ENCODE assay signal across 8 cellular contexts in genomic region chr1:196317535-196318522, GRCh38.
A peak's percentile ranks its signal among the peaks of the same experiment; 100 is the strongest.
DNase-seq lines count a peak whose midpoint lies in the region.

No MANE protein-coding gene starts in this region.

- no peak overlapping the region for H3K9ac ChIP-seq in adipocyte (ENCODE audit: low read length)

- H3K4me1 ChIP-seq in adipocyte (ENCODE audit: control insufficient read depth, insufficient read depth, low read length), result no peaks in the 10 kb centered on the region

- H3K4me3 ChIP-seq in adipocyte (ENCODE audit: low read length), result no peak overlapping the region

- DNase-seq in DMS 273 (lab: John Stamatoyannopoulos, UW; ENCODE audit: unreplicated experiment), result peak; percentile 38
- DNase-seq in DMS 273 treated with DMSO at 0.1 percent for 48 hours (lab: John Stamatoyannopoulos, UW), result no peak
- DNase-seq in NCI-H1092 (lab: John Stamatoyannopoulos, UW), result peak; percentile 31
- DNase-seq in adipocyte (ENCODE audit: low read depth), result peak; percentile 76
- DNase-seq in kidney tubule cell (ENCODE audit: low spot score), result peak; percentile 39
- DNase-seq in stimulated activated CD4-positive, alpha-beta T cell treated with anti-CD3 and anti-CD28 coated beads, Interleukin-4, amount 100 ng/mL, for 4 hours, result no peak
- no peak for DNase-seq in GOT3 (lab: John Stamatoyannopoulos, UW)
- DNase-seq in occipital lobe (lab: John Stamatoyannopoulos, UW), result no peak

- no peaks in the 10 kb centered on the region for H3K27me3 ChIP-seq in adipocyte (replicated peaks; ENCODE audit: control insufficient read depth, insufficient read depth, low read length)

- H3K36me3 ChIP-seq in adipocyte (ENCODE audit: control insufficient read depth, insufficient read depth, low read length, severe bottlenecking), result no peaks in the 10 kb centered on the region

- H3K9me3 ChIP-seq in adipocyte (ENCODE audit: control insufficient read depth, low read length), result no peaks in the 10 kb centered on the region

Comparison
In these comparisons a context has a peak if more than half of its experiments do, and no peak if none do; other contexts are left out.
1. DNase-seq: peak in DMS 273 (single experiment), NCI-H1092 (single experiment), adipocyte (single experiment) and kidney tubule cell (single experiment); none in DMS 273 treated with DMSO at 0.1 percent for 48 hours (single experiment), stimulated activated CD4-positive, alpha-beta T cell treated with anti-CD3 and anti-CD28 coated beads, Interleukin-4, amount 100 ng/mL, for 4 hours (0 of 2), GOT3 (single experiment) and occipital lobe (single experiment).